ENCODE assay signal across 24 cellular contexts in genomic region chr17:33322063-33322462, GRCh38. TPM values are rescaled to one million over a fixed set of nuclear protein-coding genes. Genes with fewer than 3 reads are reported as not detected.
"Had no signal": no experiment of that assay in that cellular context is flagged by ENCODE, and none has a peak within 500 bp of the region (broad histone marks: within the 10 kb centered on the region; RNA-seq: fewer than 3 reads in every experiment).

No MANE protein-coding gene starts in this region.

- H3K27me3 ChIP-seq: right lobe of liver, uterus had no signal

- H3K4me3 ChIP-seq: breast epithelium, heart left ventricle, left lung, lung, right lobe of liver, skin epidermis, uterus had no signal

- DNase-seq: activated B cell treated with CpG ODN at 0.5 μM for 24 hours; activated CD4-positive, alpha-beta T cell treated with anti-CD3 and anti-CD28 coated beads, Interleukin-2, amount 50 U/mL, for 1 hour; activated CD8-positive, alpha-beta T cell treated with anti-CD3 and anti-CD28 coated beads for 36 hours; activated gamma-delta T cell treated with Interleukin-2 at 50 U/mL for 16 hours; activated naive CD4-positive, alpha-beta T cell treated with anti-CD3 and anti-CD28 coated beads, Interleukin-2, amount 50 U/mL, for 16 hours; activated T-cell treated with anti-CD3 and anti-CD28 coated beads, Interleukin-2, amount 50 U/mL, for 4 hours; central memory CD4-positive, alpha-beta T cell; effector CD4-positive, alpha-beta T cell; heart left ventricle; left lung; right lobe of liver; stimulated activated CD4-positive, alpha-beta T cell treated with anti-CD3 and anti-CD28 coated beads, Interleukin-12 subunit alpha, Interleukin-12 subunit beta, amount 100 ng/mL, for 4 hours; stimulated activated CD4-positive, alpha-beta T cell treated with anti-CD3 and anti-CD28 coated beads, Interleukin-4, amount 100 ng/mL, for 1 hour; stimulated activated naive CD8-positive, alpha-beta T cell treated with anti-CD3 and anti-CD28 coated beads, Interleukin-15, Interleukin-2, amounts not matched to agents 100 U/mL and 50 U/mL, for 24 hours; uterus had no signal

- H3K36me3 ChIP-seq: breast epithelium, heart left ventricle, left lung, right lobe of liver, uterus had no signal

- H3K9me3 ChIP-seq: breast epithelium, heart left ventricle, left lung, right lobe of liver, uterus had no signal

RNA-seq across cellular contexts. Expression of gene ASIC2, which starts 29.0 kb away (rescaled TPM):
- total RNA-seq: activated B cell treated with CpG ODN at 0.5 μM for 24 hours; activated CD8-positive, alpha-beta T cell treated with anti-CD3 and anti-CD28 coated beads for 36 hours; activated T-cell treated with anti-CD3 and anti-CD28 coated beads, Interleukin-2, amount 50 U/mL, for 4 hours; activated T-helper 17 cell treated with anti-CD3 and anti-CD28 coated beads, Interleukin-2, amount 50 U/mL, for 72 hours; fibroblast of villous mesenchyme; mesenteric fat pad; osteocyte; subcutaneous adipose tissue; T-helper 2 cell treated with Interferon-gamma antibody and Interleukin-4, amounts not matched to agents 100 ng/mL and 5 ng/mL, for 36 hours had no signal
